ENCODE assay signal across 8 cellular contexts in the genomic region with DNA sequence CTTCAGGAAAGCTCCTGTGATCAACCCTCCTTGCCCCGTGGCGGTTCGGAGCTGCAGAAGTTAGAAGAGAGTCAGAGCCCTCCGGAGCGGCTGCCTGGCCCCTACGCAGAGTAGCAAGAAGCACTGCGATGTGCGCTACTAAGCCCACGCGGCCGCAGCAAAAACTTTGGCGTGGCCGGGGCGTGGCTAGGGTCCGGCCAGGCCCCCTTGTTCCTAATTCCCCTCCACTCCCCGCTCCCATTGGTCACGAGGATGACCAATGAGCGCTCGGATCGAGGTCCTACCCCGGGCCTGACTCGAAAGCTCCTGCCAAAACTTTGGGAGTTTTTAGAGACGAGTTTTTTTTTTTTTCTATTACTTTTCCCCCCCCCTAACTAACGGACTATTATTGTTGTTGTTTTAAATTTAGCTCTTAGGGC. TPM values are rescaled to one million over a fixed set of nuclear protein-coding genes. Genes with fewer than 3 reads are reported as not detected.
DNase-seq lines count a peak whose midpoint lies in the region; ATAC-seq, FAIRE-seq and TF ChIP-seq lines count a peak whose summit lies in the region.

A gene with protein sequence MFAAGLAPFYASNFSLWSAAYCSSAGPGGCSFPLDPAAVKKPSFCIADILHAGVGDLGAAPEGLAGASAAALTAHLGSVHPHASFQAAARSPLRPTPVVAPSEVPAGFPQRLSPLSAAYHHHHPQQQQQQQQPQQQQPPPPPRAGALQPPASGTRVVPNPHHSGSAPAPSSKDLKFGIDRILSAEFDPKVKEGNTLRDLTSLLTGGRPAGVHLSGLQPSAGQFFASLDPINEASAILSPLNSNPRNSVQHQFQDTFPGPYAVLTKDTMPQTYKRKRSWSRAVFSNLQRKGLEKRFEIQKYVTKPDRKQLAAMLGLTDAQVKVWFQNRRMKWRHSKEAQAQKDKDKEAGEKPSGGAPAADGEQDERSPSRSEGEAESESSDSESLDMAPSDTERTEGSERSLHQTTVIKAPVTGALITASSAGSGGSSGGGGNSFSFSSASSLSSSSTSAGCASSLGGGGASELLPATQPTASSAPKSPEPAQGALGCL (plus strand): TSS at position 354 of the 419 bp plus-strand sequence. CDS start 415 bp downstream, outside the sequence.

- H3K9ac ChIP-seq in HUES64 (ENCODE audit: low read depth, low read length) (no peak within 1 kb of the TSS), subcutaneous abdominal adipose tissue (ENCODE audit: low read length in 5 of 5) (peak within 1 kb of the TSS; percentile 78 to 94 (median 89))

- FAIRE-seq in TTC549 (lab: Jason Lieb, UNC): peak; percentile 91

- H3K4me3 ChIP-seq in HUES64 (ENCODE audit: low read length) (peak within 1 kb of the TSS; percentile 51), subcutaneous abdominal adipose tissue (ENCODE audit: low read depth in 1 of 5, low read length in 5 of 5) (peak within 1 kb of the TSS; percentile 74 to 90 (median 88))

- peak; percentile 100 for DNase-seq in GM03348 (ENCODE audit: low spot score)
- peak; percentile 51 for DNase-seq in endothelial cell (ENCODE audit: low spot score)
- DNase-seq in lung microvascular endothelial cell (ENCODE audit: low read depth in 2 of 2): peak; percentile 80 to 95
- DNase-seq in DMS79 treated with DMSO at 0.1 percent for 48 hours (lab: John Stamatoyannopoulos, UW): no peak

- peak; percentile 60 for ATAC-seq in GM21526 (IDR thresholded peaks at IDR 0.05; ENCODE audit: low FRiP score, unreplicated experiment)

- peaks cover 50% of the 10 kb centered on the region for H3K4me1 Mint-ChIP-seq in endothelial cell (ENCODE audit: unreplicated experiment)

- peaks cover 36% of the 10 kb centered on the region for H3K27me3 Mint-ChIP-seq in endothelial cell (ENCODE audit: unreplicated experiment)

- H3K36me3 Mint-ChIP-seq in endothelial cell (ENCODE audit: low read depth, unreplicated experiment): no peaks in the 10 kb centered on the region

- H3K4me1 ChIP-seq in HUES64 (ENCODE audit: insufficient read depth, low read length): peaks cover 22% of the 10 kb centered on the region
- peaks cover 11 to 79% (median 46%) of the 10 kb centered on the region in 5 donors for H3K4me1 ChIP-seq in subcutaneous abdominal adipose tissue (ENCODE audit: control insufficient read depth in 5 of 5, insufficient read depth in 5 of 5, low read length in 5 of 5)

- H3K36me3 ChIP-seq in HUES64 (ENCODE audit: insufficient read depth, low read length) (no peaks in the 10 kb centered on the region), subcutaneous abdominal adipose tissue (ENCODE audit: control insufficient read depth in 5 of 5, insufficient read depth in 5 of 5, low read length in 5 of 5) (peaks cover 0 to 20% (median 15%) of the 10 kb centered on the region in 5 donors)

- H3K4me3 Mint-ChIP-seq in endothelial cell (ENCODE audit: unreplicated experiment): peak within 1 kb of the TSS; percentile 84

- no peak within 1 kb of the TSS for H3K27ac Mint-ChIP-seq in endothelial cell (ENCODE audit: unreplicated experiment)

- under 1% methylated on average over 20 of the region's 24 CpGs for WGBS in HUES64

- H3K27me3 ChIP-seq in HUES64 (ENCODE audit: insufficient read depth, low read length) (peaks cover 99% of the 10 kb centered on the region), subcutaneous abdominal adipose tissue (ENCODE audit: control insufficient read depth in 5 of 5, insufficient read depth in 4 of 5, low read length in 5 of 5) (no peaks in the 10 kb centered on the region)

- H3K27ac ChIP-seq in HUES64 (ENCODE audit: low read depth, low read length) (no peak within 1 kb of the TSS), subcutaneous abdominal adipose tissue (ENCODE audit: low read depth, low read length) (peak within 1 kb of the TSS; percentile 84)

- TF ChIP-seq CTCF in endothelial cell (IDR thresholded peaks at IDR 0.05; ENCODE audit: unreplicated experiment): no peak

- no peaks in the 10 kb centered on the region for H3K9me3 ChIP-seq in HUES64 (ENCODE audit: insufficient read depth, low read depth, low read length)
- H3K9me3 ChIP-seq in subcutaneous abdominal adipose tissue (ENCODE audit: control insufficient read depth in 5 of 5, low read length in 5 of 5): no peaks in the 10 kb centered on the region

- no peaks in the 10 kb centered on the region for H3K9me3 Mint-ChIP-seq in endothelial cell (ENCODE audit: unreplicated experiment)

RNA-seq across cellular contexts. Expression of the gene that starts here (rescaled TPM):
- 0.55 TPM for polyA plus RNA-seq in HUES64 (2013, experiment 1 of 2)
- polyA plus RNA-seq in HUES64 (2013, experiment 2 of 2): 0.70 TPM
- 1.4 TPM for total RNA-seq in endothelial cell (ENCODE audit: unreplicated experiment)
- total RNA-seq in lung microvascular endothelial cell: 1.4 and 5.9 TPM in 2 replicates
